In genomic region chr7:29385214-29385613, GRCh38 we compare ENCODE assay signal across 20 cellular contexts.
DNase-seq lines count a peak whose midpoint lies in the region; TF ChIP-seq lines count a peak whose summit lies in the region.
"Had no signal": no experiment of that assay in that cellular context is flagged by ENCODE, and none has a peak within 500 bp of the region (broad histone marks: within the 10 kb centered on the region; RNA-seq: fewer than 3 reads in every experiment).

No MANE protein-coding gene starts in this region.

- POLR2A ChIA-PET in Caco-2 (lab: Charles Lee) = no interaction called here

- no peaks in the 10 kb centered on the region for H3K27me3 Mint-ChIP-seq in Caco-2 (ENCODE audit: insufficient read depth, unreplicated experiment)
- H3K27me3 Mint-ChIP-seq: CD4-positive, CD25-positive, alpha-beta regulatory T cell had no signal

- DNase-seq in Caco-2 (no peak), NCI-H69 (lab: John Stamatoyannopoulos, UW) (peak; percentile 32), ecto neural progenitor cell (ENCODE audit: low spot score) (peak; percentile 28), NCI-H446 treated with DMSO at 0.1 percent for 48 hours (lab: John Stamatoyannopoulos, UW) (no peak)
- DNase-seq in effector CD4-positive, alpha-beta T cell = no peak
- no peak for DNase-seq in activated CD8-positive, alpha-beta memory T cell treated with anti-CD3 and anti-CD28 coated beads for 24 hours
- DNase-seq: CD4-positive, CD25-positive, alpha-beta regulatory T cell; CD8-positive, alpha-beta T cell; DMS 273 treated with DMSO at 0.1 percent for 48 hours; DMS79; EL; GDM1; H9; HFFc6 had no signal

- H3K4me3 ChIP-seq in Caco-2 (ENCODE audit: low read depth, low read length) (no peak overlapping the region), liver (ENCODE audit: low read depth in 1 of 3, low read length in 3 of 3) (no peak overlapping the region)
- H3K4me3 ChIP-seq: BLaER1, GM12878, GM23338 had no signal

- peaks cover 5% of the 10 kb centered on the region for H3K36me3 Mint-ChIP-seq in Caco-2 (ENCODE audit: insufficient read depth, unreplicated experiment)
- H3K36me3 Mint-ChIP-seq: CD4-positive, CD25-positive, alpha-beta regulatory T cell; CD8-positive, alpha-beta T cell had no signal

- TF ChIP-seq CTCF in Caco-2 (IDR thresholded peaks at IDR 0.05; ENCODE audit: insufficient read depth in 1 of 2, low read depth in 1 of 2, low read length in 1 of 2, severe bottlenecking in 1 of 2, unreplicated experiment in 1 of 2) (no peak), liver (IDR thresholded peaks at IDR 0.05; ENCODE audit: low read depth, low read length, missing input control) (no peak)

- peak overlapping the region; percentile 34 for H3K27ac Mint-ChIP-seq in Caco-2 (ENCODE audit: unreplicated experiment)
- H3K27ac Mint-ChIP-seq: B cell; CD4-positive, CD25-positive, alpha-beta regulatory T cell; CD8-positive, alpha-beta T cell; GM23338; H9; HFFc6 had no signal

- H3K27me3 ChIP-seq in Caco-2 (replicated peaks; ENCODE audit: control insufficient read depth, insufficient read depth, low read length) = no peaks in the 10 kb centered on the region
- H3K27me3 ChIP-seq in liver (ENCODE audit: control insufficient read depth in 4 of 4, insufficient read depth in 4 of 4, low read length in 3 of 4) = no peaks in the 10 kb centered on the region
- H3K27me3 ChIP-seq: BLaER1 had no signal

- no peak overlapping the region for H3K27ac ChIP-seq in liver (ENCODE audit: low read depth in 1 of 2, low read length in 2 of 2)
- H3K27ac ChIP-seq: BLaER1, C4-2B had no signal

- CTCF ChIA-PET in Caco-2 (lab: Charles Lee) = no interaction called here

- H3K4me1 ChIP-seq in Caco-2 (no peaks in the 10 kb centered on the region; the same call in 1 of the 2 replicates), liver (ENCODE audit: control insufficient read depth in 4 of 4, insufficient read depth in 4 of 4, low read length in 3 of 4) (peaks cover 2 to 12% (median 7%) of the 10 kb centered on the region in 4 donors)
- H3K4me1 ChIP-seq: BLaER1 had no signal

- peaks cover 7% of the 10 kb centered on the region for H3K4me1 Mint-ChIP-seq in Caco-2 (ENCODE audit: low read depth, unreplicated experiment)
- H3K4me1 Mint-ChIP-seq: B cell; CD4-positive, CD25-positive, alpha-beta regulatory T cell; GM23338; H9 had no signal

- H3K9ac ChIP-seq in liver (ENCODE audit: low read depth in 1 of 2, low read length in 2 of 2) = peak overlapping the region in 1 of 2 donors; percentile 19
- H3K9ac ChIP-seq: BLaER1 had no signal

- intact Hi-C loops in Caco-2 (cut with micrococcal nuclease; ENCODE audit: unreplicated experiment) = no loop called here

- H3K36me3 ChIP-seq in Caco-2 (ENCODE audit: control insufficient read depth, insufficient read depth, low read length) = no peaks in the 10 kb centered on the region
- H3K36me3 ChIP-seq in liver (ENCODE audit: control insufficient read depth in 4 of 4, insufficient read depth in 3 of 4, low read depth in 1 of 4, low read length in 3 of 4) = peaks cover 0 to 4% (median 0%) of the 10 kb centered on the region in 4 donors
- H3K36me3 ChIP-seq: BLaER1 had no signal

- no peak for TF ChIP-seq RAD21 in liver (IDR thresholded peaks at IDR 0.05)

- no peak overlapping the region for H3K4me3 Mint-ChIP-seq in Caco-2 (ENCODE audit: unreplicated experiment)
- H3K4me3 Mint-ChIP-seq: B cell; CD4-positive, CD25-positive, alpha-beta regulatory T cell; CD8-positive, alpha-beta T cell; GM23338; H9; HFFc6 had no signal

- WGBS in liver = 56% methylated on average over 2 of the region's 2 CpGs

- no peaks in the 10 kb centered on the region for H3K9me3 ChIP-seq in Caco-2
- H3K9me3 ChIP-seq in liver (ENCODE audit: control insufficient read depth in 4 of 4, low read length in 3 of 4) = no peaks in the 10 kb centered on the region
- H3K9me3 ChIP-seq: BLaER1 had no signal

- no peaks in the 10 kb centered on the region for H3K9me3 Mint-ChIP-seq in Caco-2 (ENCODE audit: unreplicated experiment)
- H3K9me3 Mint-ChIP-seq: CD8-positive, alpha-beta T cell; HFFc6 had no signal

- no TSS peak for BruUV-seq in Caco-2 (replicated peaks; lab: Mats Ljungman, UMichigan)

TF ChIP-seq in liver, 16 proteins besides CTCF, POLR2A, EP300 and RAD21:
- TF ChIP-seq JUND (IDR thresholded peaks at IDR 0.05) (no peak), YY1 (IDR thresholded peaks at IDR 0.05) (no peak), HNF4G (IDR thresholded peaks at IDR 0.05) (no peak), MAX (IDR thresholded peaks at IDR 0.05) (no peak), HNF4A (conservative IDR thresholded peaks at IDR 0.05) (peak in 1 of 2 donors; percentile 7), RXRA (IDR thresholded peaks at IDR 0.05) (peak in 1 of 2 donors; percentile 34), GABPA (IDR thresholded peaks at IDR 0.05 in 1 of 2, conservative IDR thresholded peaks at IDR 0.05 in 1 of 2) (no peak), FOXA1 (IDR thresholded peaks at IDR 0.05) (no peak), SP1 (IDR thresholded peaks at IDR 0.05) (no peak), REST (IDR thresholded peaks at IDR 0.05) (no peak), TAF1 (conservative IDR thresholded peaks at IDR 0.05) (no peak), NR2F2 (IDR thresholded peaks at IDR 0.05) (peak; percentile 35)
- TF ChIP-seq, protein P1, sequence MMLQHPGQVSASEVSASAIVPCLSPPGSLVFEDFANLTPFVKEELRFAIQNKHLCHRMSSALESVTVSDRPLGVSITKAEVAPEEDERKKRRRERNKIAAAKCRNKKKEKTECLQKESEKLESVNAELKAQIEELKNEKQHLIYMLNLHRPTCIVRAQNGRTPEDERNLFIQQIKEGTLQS (IDR thresholded peaks at IDR 0.05) = no peak

Comparison
In these comparisons a context has a peak if more than half of its experiments do, and no peak if none do; other contexts are left out.
1. DNase-seq: peak in NCI-H69 (single experiment) and ecto neural progenitor cell (single experiment); none in Caco-2 (0 of 2), NCI-H446 treated with DMSO at 0.1 percent for 48 hours (single experiment), effector CD4-positive, alpha-beta T cell (single experiment) and activated CD8-positive, alpha-beta memory T cell treated with anti-CD3 and anti-CD28 coated beads for 24 hours (single experiment).